In genomic region chr18:2906522-2907458, GRCh38 we compare ENCODE assay signal across 1 cellular context.
TF ChIP-seq lines count a peak whose summit lies in the region.

No MANE protein-coding gene starts in this region.

TF ChIP-seq in HepG2, 621 proteins besides CTCF, POLR2A, EP300 and RAD21 (continued from another document and continues in another):
- TF ChIP-seq TBX3 (IDR thresholded peaks at IDR 0.05; ENCODE audit: borderline replicate concordance) (no peak), SATB2 (CRISPR knock-in tag; IDR thresholded peaks at IDR 0.05) (no peak), ZBTB14 (CRISPR knock-in tag; IDR thresholded peaks at IDR 0.05) (no peak), IRF1 (CRISPR knock-in tag; IDR thresholded peaks at IDR 0.05; ENCODE audit: low read depth) (no peak), E2F2 (CRISPR knock-in tag; IDR thresholded peaks at IDR 0.05; ENCODE audit: borderline replicate concordance) (no peak), ZNF747 (CRISPR knock-in tag; IDR thresholded peaks at IDR 0.05; ENCODE audit: borderline replicate concordance) (0 out of 2 replicates have a peak, but pooled peaks have one; percentile 4), ZSCAN22 (CRISPR knock-in tag; IDR thresholded peaks at IDR 0.05) (no peak), JUNB (CRISPR knock-in tag; IDR thresholded peaks at IDR 0.05; ENCODE audit: borderline replicate concordance) (no peak), TAF15 (IDR thresholded peaks at IDR 0.05; ENCODE audit: low read depth, low read length, poor library complexity, severe bottlenecking) (no peak), GPBP1L1 (CRISPR knock-in tag; IDR thresholded peaks at IDR 0.05) (no peak), ARID4A (CRISPR knock-in tag; IDR thresholded peaks at IDR 0.05; ENCODE audit: borderline replicate concordance) (0 out of 2 replicates have a peak, but pooled peaks have one; percentile 24), ZMYM2 (CRISPR knock-in tag; IDR thresholded peaks at IDR 0.05) (no peak), KDM5B (CRISPR knock-in tag; IDR thresholded peaks at IDR 0.05; ENCODE audit: borderline replicate concordance) (no peak), NFKBIZ (CRISPR knock-in tag; IDR thresholded peaks at IDR 0.05) (no peak), ZFP82 (CRISPR knock-in tag; IDR thresholded peaks at IDR 0.05; ENCODE audit: borderline replicate concordance) (no peak), ZNF446 (CRISPR knock-in tag; IDR thresholded peaks at IDR 0.05) (no peak), ZNF883 (CRISPR knock-in tag; IDR thresholded peaks at IDR 0.05; ENCODE audit: not compliant biosample characterization) (no peak), PRMT3 (CRISPR knock-in tag; IDR thresholded peaks at IDR 0.05; ENCODE audit: borderline replicate concordance, low read depth) (no peak), BORCS8-MEF2B (CRISPR knock-in tag; IDR thresholded peaks at IDR 0.05) (no peak), HDAC1 (CRISPR knock-in tag; IDR thresholded peaks at IDR 0.05) (0 out of 2 replicates have a peak, but pooled peaks have one; percentile 28), ZNF562 (CRISPR knock-in tag; IDR thresholded peaks at IDR 0.05; ENCODE audit: borderline replicate concordance) (no peak), ZNF777 (CRISPR knock-in tag; IDR thresholded peaks at IDR 0.05) (peak; percentile 77), ZNF33B (CRISPR knock-in tag; IDR thresholded peaks at IDR 0.05) (no peak), ZNF274 (CRISPR knock-in tag; IDR thresholded peaks at IDR 0.05) (no peak), ZNF136 (CRISPR knock-in tag; IDR thresholded peaks at IDR 0.05; ENCODE audit: low read depth) (no peak), ZNF263 (CRISPR knock-in tag; IDR thresholded peaks at IDR 0.05) (peak; percentile 30; the same call in 1 of the 2 replicates), ZNF678 (CRISPR knock-in tag; IDR thresholded peaks at IDR 0.05) (no peak), ZNF205 (CRISPR knock-in tag; IDR thresholded peaks at IDR 0.05) (no peak), ZHX2 (IDR thresholded peaks at IDR 0.05; ENCODE audit: low read depth) (no peak), ZHX2 (CRISPR knock-in tag; IDR thresholded peaks at IDR 0.05; ENCODE audit: borderline replicate concordance) (no peak), ELF3 (CRISPR knock-in tag; IDR thresholded peaks at IDR 0.05) (peak; percentile 65; the same call in 1 of the 2 replicates), ZNF646 (CRISPR knock-in tag; IDR thresholded peaks at IDR 0.05) (no peak), SPEN (CRISPR knock-in tag; IDR thresholded peaks at IDR 0.05; ENCODE audit: low read depth) (no peak; the same call in 1 of the 2 replicates), EZH2 (conservative IDR thresholded peaks at IDR 0.05; ENCODE audit: low read depth, low read length) (no peak), ZNF776 (CRISPR knock-in tag; IDR thresholded peaks at IDR 0.05) (no peak; the same call in 1 of the 2 replicates), SSRP1 (CRISPR knock-in tag; IDR thresholded peaks at IDR 0.05) (0 out of 2 replicates have a peak, but pooled peaks have one; percentile 23), HNF4G (IDR thresholded peaks at IDR 0.05; ENCODE audit: borderline replicate concordance, low read depth, low read length) (no peak), HNF4G (CRISPR knock-in tag; IDR thresholded peaks at IDR 0.05; ENCODE audit: borderline replicate concordance, low read depth) (no peak), MXD3 (CRISPR knock-in tag; IDR thresholded peaks at IDR 0.05) (no peak), XRCC5 (optimal IDR thresholded peaks at IDR 0.05; ENCODE audit: low read length) (no peak)
